2 cellular contexts compared by ENCODE assay signal in the genomic region with DNA sequence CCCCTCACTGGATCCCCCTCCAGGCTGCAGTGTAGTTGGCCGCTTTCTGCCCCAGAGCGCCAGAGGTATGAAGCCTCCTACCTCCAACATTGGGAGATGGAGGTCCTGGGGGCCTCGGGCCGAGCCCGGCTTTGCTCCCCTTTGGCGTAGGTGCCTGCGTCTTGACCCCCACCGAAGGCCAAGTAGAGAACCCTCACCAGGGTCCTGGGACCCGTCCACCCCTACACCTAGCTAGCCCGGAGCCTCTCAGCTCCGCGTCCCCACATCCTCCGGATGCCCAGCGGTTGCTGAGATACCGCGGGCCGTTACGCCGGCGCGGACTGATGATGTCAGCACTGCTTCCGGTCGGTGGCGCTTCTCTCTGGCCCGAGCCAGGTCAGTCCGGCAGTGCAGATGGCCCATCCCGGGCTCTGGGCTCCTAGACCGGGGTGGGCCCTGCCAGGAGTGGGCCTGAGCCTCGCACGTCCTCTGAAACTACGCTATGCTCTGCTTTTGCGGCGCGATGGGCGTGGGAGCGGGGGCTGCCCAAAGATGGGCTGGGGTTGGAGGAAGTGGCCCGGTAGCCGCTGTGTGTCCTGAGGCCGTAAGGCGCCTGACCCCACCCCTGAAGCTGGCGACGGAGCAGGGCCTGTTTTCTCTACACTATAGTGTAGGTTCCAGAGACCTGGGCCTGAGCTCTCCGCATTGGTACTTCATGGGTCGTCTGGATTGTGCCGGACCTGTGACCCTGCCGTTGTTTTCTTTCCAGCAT.
A peak's percentile ranks its signal among the peaks of the same experiment; 100 is the strongest.
TF ChIP-seq lines count a peak whose summit lies in the region.

A gene (minus strand): TSS at position 297 of the 751 bp plus-strand sequence. CDS start 1,871 bp downstream, outside the sequence.
A gene with protein sequence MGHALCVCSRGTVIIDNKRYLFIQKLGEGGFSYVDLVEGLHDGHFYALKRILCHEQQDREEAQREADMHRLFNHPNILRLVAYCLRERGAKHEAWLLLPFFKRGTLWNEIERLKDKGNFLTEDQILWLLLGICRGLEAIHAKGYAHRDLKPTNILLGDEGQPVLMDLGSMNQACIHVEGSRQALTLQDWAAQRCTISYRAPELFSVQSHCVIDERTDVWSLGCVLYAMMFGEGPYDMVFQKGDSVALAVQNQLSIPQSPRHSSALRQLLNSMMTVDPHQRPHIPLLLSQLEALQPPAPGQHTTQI (plus strand): TSS at position 332 of the 751 bp plus-strand sequence. CDS start 521 bp downstream, outside the sequence.

TF ChIP-seq in HCT116, 20 proteins besides CTCF, POLR2A, EP300 and RAD21:
- TF ChIP-seq ZFX (IDR thresholded peaks at IDR 0.05) = peak; percentile 91; the same call in 1 of the 2 replicates
- TF ChIP-seq EGR1 (IDR thresholded peaks at IDR 0.05; ENCODE audit: low read depth) = no peak
- TF ChIP-seq EZH2phosphoT487 (IDR thresholded peaks at IDR 0.05; ENCODE audit: borderline replicate concordance) = no peak
- TF ChIP-seq YY1 (IDR thresholded peaks at IDR 0.05; ENCODE audit: extremely low read depth, insufficient replicate concordance, low read depth, low read length) = peak; percentile 38
- peak; percentile 94 for TF ChIP-seq POLR2AphosphoS5 (IDR thresholded peaks at IDR 0.05; ENCODE audit: low read depth, low read length)
- TF ChIP-seq CBX3 (IDR thresholded peaks at IDR 0.05; ENCODE audit: low read depth) = no peak
- TF ChIP-seq, protein P1, sequence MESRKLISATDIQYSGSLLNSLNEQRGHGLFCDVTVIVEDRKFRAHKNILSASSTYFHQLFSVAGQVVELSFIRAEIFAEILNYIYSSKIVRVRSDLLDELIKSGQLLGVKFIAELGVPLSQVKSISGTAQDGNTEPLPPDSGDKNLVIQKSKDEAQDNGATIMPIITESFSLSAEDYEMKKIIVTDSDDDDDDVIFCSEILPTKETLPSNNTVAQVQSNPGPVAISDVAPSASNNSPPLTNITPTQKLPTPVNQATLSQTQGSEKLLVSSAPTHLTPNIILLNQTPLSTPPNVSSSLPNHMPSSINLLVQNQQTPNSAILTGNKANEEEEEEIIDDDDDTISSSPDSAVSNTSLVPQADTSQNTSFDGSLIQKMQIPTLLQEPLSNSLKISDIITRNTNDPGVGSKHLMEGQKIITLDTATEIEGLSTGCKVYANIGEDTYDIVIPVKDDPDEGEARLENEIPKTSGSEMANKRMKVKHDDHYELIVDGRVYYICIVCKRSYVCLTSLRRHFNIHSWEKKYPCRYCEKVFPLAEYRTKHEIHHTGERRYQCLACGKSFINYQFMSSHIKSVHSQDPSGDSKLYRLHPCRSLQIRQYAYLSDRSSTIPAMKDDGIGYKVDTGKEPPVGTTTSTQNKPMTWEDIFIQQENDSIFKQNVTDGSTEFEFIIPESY (IDR thresholded peaks at IDR 0.05; ENCODE audit: extremely low read depth, insufficient replicate concordance, low read length) = peak; percentile 25
- no peak for TF ChIP-seq ELF1 (IDR thresholded peaks at IDR 0.05; ENCODE audit: borderline replicate concordance, low read depth)
- TF ChIP-seq CEBPB (IDR thresholded peaks at IDR 0.05; ENCODE audit: low read depth) = no peak
- TF ChIP-seq EZH2 (IDR thresholded peaks at IDR 0.05) = no peak
- TF ChIP-seq, protein P2, sequence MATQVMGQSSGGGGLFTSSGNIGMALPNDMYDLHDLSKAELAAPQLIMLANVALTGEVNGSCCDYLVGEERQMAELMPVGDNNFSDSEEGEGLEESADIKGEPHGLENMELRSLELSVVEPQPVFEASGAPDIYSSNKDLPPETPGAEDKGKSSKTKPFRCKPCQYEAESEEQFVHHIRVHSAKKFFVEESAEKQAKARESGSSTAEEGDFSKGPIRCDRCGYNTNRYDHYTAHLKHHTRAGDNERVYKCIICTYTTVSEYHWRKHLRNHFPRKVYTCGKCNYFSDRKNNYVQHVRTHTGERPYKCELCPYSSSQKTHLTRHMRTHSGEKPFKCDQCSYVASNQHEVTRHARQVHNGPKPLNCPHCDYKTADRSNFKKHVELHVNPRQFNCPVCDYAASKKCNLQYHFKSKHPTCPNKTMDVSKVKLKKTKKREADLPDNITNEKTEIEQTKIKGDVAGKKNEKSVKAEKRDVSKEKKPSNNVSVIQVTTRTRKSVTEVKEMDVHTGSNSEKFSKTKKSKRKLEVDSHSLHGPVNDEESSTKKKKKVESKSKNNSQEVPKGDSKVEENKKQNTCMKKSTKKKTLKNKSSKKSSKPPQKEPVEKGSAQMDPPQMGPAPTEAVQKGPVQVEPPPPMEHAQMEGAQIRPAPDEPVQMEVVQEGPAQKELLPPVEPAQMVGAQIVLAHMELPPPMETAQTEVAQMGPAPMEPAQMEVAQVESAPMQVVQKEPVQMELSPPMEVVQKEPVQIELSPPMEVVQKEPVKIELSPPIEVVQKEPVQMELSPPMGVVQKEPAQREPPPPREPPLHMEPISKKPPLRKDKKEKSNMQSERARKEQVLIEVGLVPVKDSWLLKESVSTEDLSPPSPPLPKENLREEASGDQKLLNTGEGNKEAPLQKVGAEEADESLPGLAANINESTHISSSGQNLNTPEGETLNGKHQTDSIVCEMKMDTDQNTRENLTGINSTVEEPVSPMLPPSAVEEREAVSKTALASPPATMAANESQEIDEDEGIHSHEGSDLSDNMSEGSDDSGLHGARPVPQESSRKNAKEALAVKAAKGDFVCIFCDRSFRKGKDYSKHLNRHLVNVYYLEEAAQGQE (IDR thresholded peaks at IDR 0.05; ENCODE audit: low read depth) = no peak
- no peak for TF ChIP-seq SIN3A (IDR thresholded peaks at IDR 0.05; ENCODE audit: low read depth)

TF ChIP-seq in SK-N-SH treated with all-trans-retinoic acid at 6 μM for 48 hours, 23 proteins besides CTCF, POLR2A, EP300 and RAD21:
- TF ChIP-seq CSDC2 (CRISPR knock-in tag; IDR thresholded peaks at IDR 0.05) (peak; percentile 31; the same call in 1 of the 2 replicates), ZFP3 (CRISPR knock-in tag; IDR thresholded peaks at IDR 0.05) (no peak), ZFP30 (CRISPR knock-in tag; IDR thresholded peaks at IDR 0.05) (no peak), ZNF70 (CRISPR knock-in tag; IDR thresholded peaks at IDR 0.05) (no peak), ZNF8 (CRISPR knock-in tag; IDR thresholded peaks at IDR 0.05) (no peak), BACH2 (CRISPR knock-in tag; IDR thresholded peaks at IDR 0.05; ENCODE audit: borderline replicate concordance) (no peak), TCF4 (CRISPR knock-in tag; IDR thresholded peaks at IDR 0.05; ENCODE audit: borderline replicate concordance) (no peak), ISL1 (CRISPR knock-in tag; IDR thresholded peaks at IDR 0.05) (no peak), ZC3H10 (CRISPR knock-in tag; IDR thresholded peaks at IDR 0.05) (no peak), GLIS3 (CRISPR knock-in tag; IDR thresholded peaks at IDR 0.05) (0 out of 2 replicates have a peak, but pooled peaks have one; percentile 6)
- TF ChIP-seq, protein P3, sequence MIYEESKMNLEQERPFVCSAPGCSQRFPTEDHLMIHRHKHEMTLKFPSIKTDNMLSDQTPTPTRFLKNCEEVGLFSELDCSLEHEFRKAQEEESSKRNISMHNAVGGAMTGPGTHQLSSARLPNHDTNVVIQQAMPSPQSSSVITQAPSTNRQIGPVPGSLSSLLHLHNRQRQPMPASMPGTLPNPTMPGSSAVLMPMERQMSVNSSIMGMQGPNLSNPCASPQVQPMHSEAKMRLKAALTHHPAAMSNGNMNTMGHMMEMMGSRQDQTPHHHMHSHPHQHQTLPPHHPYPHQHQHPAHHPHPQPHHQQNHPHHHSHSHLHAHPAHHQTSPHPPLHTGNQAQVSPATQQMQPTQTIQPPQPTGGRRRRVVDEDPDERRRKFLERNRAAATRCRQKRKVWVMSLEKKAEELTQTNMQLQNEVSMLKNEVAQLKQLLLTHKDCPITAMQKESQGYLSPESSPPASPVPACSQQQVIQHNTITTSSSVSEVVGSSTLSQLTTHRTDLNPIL (CRISPR knock-in tag; IDR thresholded peaks at IDR 0.05; ENCODE audit: low read depth) = no peak
TF ChIP-seq in SK-N-SH treated with all-trans-retinoic acid at 6 μM for 48 hours: peak in this region for 2.
